ENCODE assay signal across 16 cellular contexts in genomic region chr11:8315463-8315862, GRCh38. TPM values are rescaled to one million over a fixed set of nuclear protein-coding genes. Genes with fewer than 3 reads are reported as not detected.
"Had no signal": no experiment of that assay in that cellular context is flagged by ENCODE, and none has a peak within 500 bp of the region (broad histone marks: within the 10 kb centered on the region; RNA-seq: fewer than 3 reads in every experiment).

No MANE protein-coding gene starts in this region.

- ATAC-seq: lower lobe of right lung; stimulated activated effector memory CD8-positive, alpha-beta T cell treated with anti-CD3 and anti-CD28 coated beads, Interleukin-12 subunit alpha, Interleukin-12 subunit beta, amount 100 ng/mL, for 72 hours had no signal

- H3K9me3 ChIP-seq: lower lobe of right lung, right atrium auricular region, tibial nerve, vagina had no signal

- H3K4me1 Mint-ChIP-seq: immature natural killer cell; naive B cell; stimulated activated effector memory CD8-positive, alpha-beta T cell treated with anti-CD3 and anti-CD28 coated beads, Interleukin-12 subunit alpha, Interleukin-12 subunit beta, amount 100 ng/mL, for 72 hours had no signal

- H3K4me3 ChIP-seq: dorsolateral prefrontal cortex, lower lobe of right lung, right atrium auricular region, smooth muscle cell, tibial nerve, vagina had no signal

- DNase-seq: activated CD4-positive, alpha-beta memory T cell treated with anti-CD3 and anti-CD28 coated beads for 36 hours; activated CD4-positive, CD25-positive, alpha-beta regulatory T cell treated with anti-CD3 and anti-CD28 coated beads, Interleukin-2, amount 50 U/mL, for 72 hours; activated naive CD4-positive, alpha-beta T cell; immature natural killer cell; lower lobe of right lung; midbrain; naive B cell had no signal

- H3K36me3 Mint-ChIP-seq: activated CD4-positive, alpha-beta memory T cell treated with anti-CD3 and anti-CD28 coated beads for 36 hours; immature natural killer cell; naive B cell; stimulated activated effector memory CD8-positive, alpha-beta T cell treated with anti-CD3 and anti-CD28 coated beads, Interleukin-12 subunit alpha, Interleukin-12 subunit beta, amount 100 ng/mL, for 72 hours had no signal

- H3K27ac ChIP-seq: dorsolateral prefrontal cortex, lower lobe of right lung, right atrium auricular region, tibial nerve, vagina had no signal

- H3K27ac Mint-ChIP-seq: activated CD4-positive, alpha-beta memory T cell treated with anti-CD3 and anti-CD28 coated beads for 36 hours; immature natural killer cell; stimulated activated effector memory CD8-positive, alpha-beta T cell treated with anti-CD3 and anti-CD28 coated beads, Interleukin-12 subunit alpha, Interleukin-12 subunit beta, amount 100 ng/mL, for 72 hours had no signal

- H3K36me3 ChIP-seq: lower lobe of right lung, right atrium auricular region, tibial nerve, vagina had no signal

- H3K9me3 Mint-ChIP-seq: activated CD4-positive, alpha-beta memory T cell treated with anti-CD3 and anti-CD28 coated beads for 36 hours; naive B cell; stimulated activated effector memory CD8-positive, alpha-beta T cell treated with anti-CD3 and anti-CD28 coated beads, Interleukin-12 subunit alpha, Interleukin-12 subunit beta, amount 100 ng/mL, for 72 hours had no signal

- H3K4me3 Mint-ChIP-seq: activated CD4-positive, alpha-beta memory T cell treated with anti-CD3 and anti-CD28 coated beads for 36 hours; immature natural killer cell; naive B cell; stimulated activated effector memory CD8-positive, alpha-beta T cell treated with anti-CD3 and anti-CD28 coated beads, Interleukin-12 subunit alpha, Interleukin-12 subunit beta, amount 100 ng/mL, for 72 hours had no signal

- H3K4me1 ChIP-seq: lower lobe of right lung, right atrium auricular region, tibial nerve had no signal

- H3K27me3 ChIP-seq: right atrium auricular region, tibial nerve, vagina had no signal

RNA-seq across cellular contexts. Expression of gene LMO1, which starts 51.8 kb away (rescaled TPM):
- total RNA-seq: activated CD4-positive, alpha-beta memory T cell treated with anti-CD3 and anti-CD28 coated beads for 36 hours; aorta; bronchial epithelial cell; lower lobe of right lung; right atrium auricular region; subcutaneous adipose tissue; tibial nerve; vagina had no signal
- polyA plus RNA-seq: aorta, immature natural killer cell had no signal
